Comparison of ENCODE assay signal across 1 cellular context in genomic region chr3:9932843-9933560, GRCh38.
A peak's percentile ranks its signal among the peaks of the same experiment; 100 is the strongest.
TF ChIP-seq lines count a peak whose summit lies in the region.

No MANE protein-coding gene starts in this region.

TF ChIP-seq in K562, 482 proteins besides CTCF, POLR2A, EP300 and RAD21 (continued from another document and continues in another):
- TF ChIP-seq ZNF512 (tag; IDR thresholded peaks at IDR 0.05) (no peak), ARID4B (CRISPR knock-in tag; IDR thresholded peaks at IDR 0.05) (peak; percentile 91), AFF4 (CRISPR knock-in tag; IDR thresholded peaks at IDR 0.05) (peak; percentile 93), ELF4 (CRISPR knock-in tag; IDR thresholded peaks at IDR 0.05) (0 out of 2 replicates have a peak, but pooled peaks have one; percentile 15), ZNF436 (CRISPR knock-in tag; IDR thresholded peaks at IDR 0.05) (no peak), FOXA3 (CRISPR knock-in tag; conservative IDR thresholded peaks at IDR 0.05 in 1 of 2, IDR thresholded peaks at IDR 0.05 in 1 of 2) (0 out of 4 replicates have a peak, but pooled peaks of 1 of the 2 experiments have one; percentile 42), RAD51 (IDR thresholded peaks at IDR 0.05; ENCODE audit: borderline replicate concordance, low read depth) (no peak), ZSCAN29 (IDR thresholded peaks at IDR 0.05) (0 out of 2 replicates have a peak, but pooled peaks have one; percentile 50), FOXJ2 (tag; IDR thresholded peaks at IDR 0.05) (no peak), RFX5 (IDR thresholded peaks at IDR 0.05; ENCODE audit: low read depth, low read length) (no peak), U2AF1 (optimal IDR thresholded peaks at IDR 0.05; ENCODE audit: low read depth, low read length) (peak; percentile 88), PHB2 (IDR thresholded peaks at IDR 0.05; ENCODE audit: low read depth) (no peak), ZNF263 (CRISPR knock-in tag; IDR thresholded peaks at IDR 0.05; ENCODE audit: borderline replicate concordance) (peak; percentile 48; the same call in 1 of the 2 replicates), MECOM (CRISPR knock-in tag; IDR thresholded peaks at IDR 0.05) (no peak), CEBPZ (IDR thresholded peaks at IDR 0.05; ENCODE audit: borderline replicate concordance, low read depth, low read length) (no peak), ZNF24 (IDR thresholded peaks at IDR 0.05) (no peak; the same call in 1 of the 2 replicates), MED1 (CRISPR knock-in tag; IDR thresholded peaks at IDR 0.05; ENCODE audit: borderline replicate concordance) (no peak), COPS2 (conservative IDR thresholded peaks at IDR 0.05) (no peak), NFIX (CRISPR knock-in tag; IDR thresholded peaks at IDR 0.05; ENCODE audit: low read depth) (peak; percentile 26; the same call in 1 of the 2 replicates), ZNF518B (CRISPR knock-in tag; IDR thresholded peaks at IDR 0.05) (no peak), CLOCK (CRISPR knock-in tag; IDR thresholded peaks at IDR 0.05; ENCODE audit: borderline replicate concordance) (no peak), ZNF347 (CRISPR knock-in tag; IDR thresholded peaks at IDR 0.05; ENCODE audit: low read depth) (no peak), HDAC8 (tag; IDR thresholded peaks at IDR 0.05) (no peak), PBX2 (CRISPR knock-in tag; IDR thresholded peaks at IDR 0.05; ENCODE audit: low read depth) (no peak), PBX2 (tag; conservative IDR thresholded peaks at IDR 0.05; ENCODE audit: low read depth) (no peak), MYBL2 (IDR thresholded peaks at IDR 0.05; ENCODE audit: low read depth) (no peak), MYBL2 (CRISPR knock-in tag; IDR thresholded peaks at IDR 0.05; ENCODE audit: borderline replicate concordance) (no peak), SNRNP70 (optimal IDR thresholded peaks at IDR 0.05; ENCODE audit: low read depth, low read length) (no peak), SMARCA4 (IDR thresholded peaks at IDR 0.05) (no peak), FOXP4 (CRISPR knock-in tag; IDR thresholded peaks at IDR 0.05; ENCODE audit: borderline replicate concordance) (no peak; the same call in 1 of the 2 replicates), TRIM28 (IDR thresholded peaks at IDR 0.05) (no peak)
